16 cellular contexts compared by ENCODE assay signal in the genomic region with DNA sequence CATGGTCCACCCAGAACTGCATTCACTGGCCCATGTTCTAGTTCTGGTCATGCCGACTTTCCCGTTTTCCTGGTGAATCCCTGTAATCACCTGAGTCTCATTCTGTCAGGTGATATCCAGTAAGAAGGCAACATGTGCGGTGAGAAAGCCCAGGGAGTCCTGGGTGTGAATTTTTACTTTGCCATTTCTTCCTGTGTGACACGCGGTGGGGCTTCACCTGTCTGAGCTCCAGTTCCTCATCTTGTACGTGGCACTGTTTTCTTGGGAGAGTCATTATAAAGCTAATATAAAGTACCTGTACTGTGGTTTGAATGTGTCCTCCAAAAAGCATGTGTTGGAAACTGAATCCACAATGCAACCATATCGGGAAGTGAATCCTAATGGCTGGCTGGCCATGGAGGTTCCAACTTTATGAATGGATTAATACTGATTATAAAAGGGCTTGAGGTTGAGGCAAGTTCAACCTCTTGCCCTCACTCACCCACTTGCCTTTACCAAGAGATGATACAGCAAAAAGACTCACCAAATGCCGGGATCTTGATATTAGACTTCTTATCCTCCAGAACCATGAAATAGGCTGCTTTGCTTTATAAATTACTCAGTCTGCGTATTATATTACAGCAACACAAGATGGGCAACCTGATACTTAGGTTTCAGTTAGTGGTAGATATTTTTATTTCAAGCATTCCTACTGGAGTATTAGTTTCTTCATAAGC. TPM values are rescaled to one million over a fixed set of nuclear protein-coding genes. Genes with fewer than 3 reads are reported as not detected.
DNase-seq lines count a peak whose midpoint lies in the region; ATAC-seq and TF ChIP-seq lines count a peak whose summit lies in the region.
"Had no signal": no experiment of that assay in that cellular context is flagged by ENCODE, and none has a peak within 500 bp of the region (broad histone marks: within the 10 kb centered on the region; RNA-seq: fewer than 3 reads in every experiment).

No MANE protein-coding gene starts in this region.

- H3K9ac ChIP-seq in endodermal cell (ENCODE audit: extremely low read depth, low read length, poor library complexity, severe bottlenecking) = no peak overlapping the region

- H3K9me3 Mint-ChIP-seq in CD8-positive, alpha-beta T cell = no peaks in the 10 kb centered on the region
- no peaks in the 10 kb centered on the region for H3K9me3 Mint-ChIP-seq in activated T-helper 1 cell treated with anti-CD3 and anti-CD28 coated beads, Interleukin-12 subunit alpha, Interleukin-12 subunit beta, Interleukin-2, Interleukin-4 antibody, amounts not matched to agents 30 ng/mL and 10 ng/mL and 1 ng/mL, durations not matched to agents 14 hours and 24 hours and 36 hours
- peaks cover 8% of the 10 kb centered on the region for H3K9me3 Mint-ChIP-seq in endodermal cell
- H3K9me3 Mint-ChIP-seq: HFFc6 had no signal

- H3K9me3 ChIP-seq in CD8-positive, alpha-beta T cell (ENCODE audit: low read length) = no peaks in the 10 kb centered on the region
- no peaks in the 10 kb centered on the region for H3K9me3 ChIP-seq in ovary
- H3K9me3 ChIP-seq in endodermal cell (ENCODE audit: control insufficient read depth, low read length) = no peaks in the 10 kb centered on the region
- H3K9me3 ChIP-seq: right lobe of liver, testis had no signal

- peaks cover 49% of the 10 kb centered on the region for H3K36me3 Mint-ChIP-seq in CD8-positive, alpha-beta T cell
- peaks cover 48% of the 10 kb centered on the region for H3K36me3 Mint-ChIP-seq in activated T-helper 1 cell treated with anti-CD3 and anti-CD28 coated beads, Interleukin-12 subunit alpha, Interleukin-12 subunit beta, Interleukin-2, Interleukin-4 antibody, amounts not matched to agents 30 ng/mL and 10 ng/mL and 1 ng/mL, durations not matched to agents 14 hours and 24 hours and 36 hours (ENCODE audit: low read depth)
- peaks cover 28% of the 10 kb centered on the region for H3K36me3 Mint-ChIP-seq in endodermal cell (ENCODE audit: low read depth)

- peaks cover 61% of the 10 kb centered on the region for H3K4me1 ChIP-seq in CD8-positive, alpha-beta T cell (ENCODE audit: insufficient read depth, low read length)
- H3K4me1 ChIP-seq in ovary (ENCODE audit: insufficient read depth) = peaks cover 4% of the 10 kb centered on the region
- no peaks in the 10 kb centered on the region for H3K4me1 ChIP-seq in endodermal cell (ENCODE audit: control insufficient read depth, insufficient read depth, low read length)

- no peak overlapping the region for H3K27ac ChIP-seq in CD8-positive, alpha-beta T cell (ENCODE audit: low read depth, low read length)
- H3K27ac ChIP-seq in ovary (no peak overlapping the region), endodermal cell (ENCODE audit: low read depth, low read length) (no peak overlapping the region)
- H3K27ac ChIP-seq: testis had no signal

- H3K27me3 ChIP-seq in CD8-positive, alpha-beta T cell (ENCODE audit: insufficient read depth, low read length) = no peaks in the 10 kb centered on the region
- H3K27me3 ChIP-seq in ovary (no peaks in the 10 kb centered on the region), endodermal cell (ENCODE audit: control insufficient read depth, insufficient read depth, low read length, poor library complexity, severe bottlenecking) (no peaks in the 10 kb centered on the region)
- H3K27me3 ChIP-seq: right lobe of liver, testis had no signal

- H3K4me3 ChIP-seq in CD8-positive, alpha-beta T cell (ENCODE audit: low read depth, low read length) = peak overlapping the region; percentile 2
- H3K4me3 ChIP-seq in ovary (no peak overlapping the region), endodermal cell (ENCODE audit: low read length) (no peak overlapping the region)
- H3K4me3 ChIP-seq: right lobe of liver, testis had no signal

- peak; percentile 8 for TF ChIP-seq POLR2A in GM19193 (IDR thresholded peaks at IDR 0.05; ENCODE audit: extremely low read depth, insufficient read depth, insufficient read length)
- no peak for TF ChIP-seq POLR2A in ovary (IDR thresholded peaks at IDR 0.05)

- H3K36me3 ChIP-seq in CD8-positive, alpha-beta T cell (ENCODE audit: insufficient read depth, low read length) = peaks cover 32% of the 10 kb centered on the region
- H3K36me3 ChIP-seq in ovary (no peaks in the 10 kb centered on the region), endodermal cell (ENCODE audit: control insufficient read depth, insufficient read depth, low read length) (peaks cover 13% of the 10 kb centered on the region)

- CTCF ChIA-PET in CD8-positive, alpha-beta T cell (lab: Charles Lee) = interaction anchor here (0.9 to 5.9 kb wide), 13 partner anchors 10 to 228 kb away, joined by 3 to 129 read pairs (median 7); no protein-coding TSS in a partner anchor

- H3K4me1 Mint-ChIP-seq in CD8-positive, alpha-beta T cell (ENCODE audit: low read depth) = peaks cover 66% of the 10 kb centered on the region
- H3K4me1 Mint-ChIP-seq in activated T-helper 1 cell treated with anti-CD3 and anti-CD28 coated beads, Interleukin-12 subunit alpha, Interleukin-12 subunit beta, Interleukin-2, Interleukin-4 antibody, amounts not matched to agents 30 ng/mL and 10 ng/mL and 1 ng/mL, durations not matched to agents 14 hours and 24 hours and 36 hours (ENCODE audit: low read depth) = peaks cover 70% of the 10 kb centered on the region
- peaks cover 12% of the 10 kb centered on the region for H3K4me1 Mint-ChIP-seq in endodermal cell

- TF ChIP-seq CTCF in CD8-positive, alpha-beta T cell (IDR thresholded peaks at IDR 0.05) = no peak
- TF ChIP-seq CTCF in ovary (IDR thresholded peaks at IDR 0.05) (no peak), endodermal cell (conservative IDR thresholded peaks at IDR 0.05) (no peak)

- H3K27me3 Mint-ChIP-seq in CD8-positive, alpha-beta T cell (ENCODE audit: low read depth) = no peaks in the 10 kb centered on the region
- H3K27me3 Mint-ChIP-seq in activated T-helper 1 cell treated with anti-CD3 and anti-CD28 coated beads, Interleukin-12 subunit alpha, Interleukin-12 subunit beta, Interleukin-2, Interleukin-4 antibody, amounts not matched to agents 30 ng/mL and 10 ng/mL and 1 ng/mL, durations not matched to agents 14 hours and 24 hours and 36 hours (ENCODE audit: insufficient read depth) = no peaks in the 10 kb centered on the region
- no peaks in the 10 kb centered on the region for H3K27me3 Mint-ChIP-seq in endodermal cell (ENCODE audit: insufficient read depth)

- no peak for TF ChIP-seq EP300 in ovary (IDR thresholded peaks at IDR 0.05)

- 82 to 91% (median 91%) methylated on average over 9 of the region's 9 CpGs for WGBS in ovary, 3 donors
- WGBS in endodermal cell (ENCODE audit: insufficient coverage in 1 of 2, insufficient read length in 1 of 2), 2 experiments = 92% methylated on average over 5 to 9 of the region's 9 CpGs

- peak overlapping the region; percentile 79 for H3K27ac Mint-ChIP-seq in CD8-positive, alpha-beta T cell
- peak overlapping the region; percentile 64 for H3K27ac Mint-ChIP-seq in activated T-helper 1 cell treated with anti-CD3 and anti-CD28 coated beads, Interleukin-12 subunit alpha, Interleukin-12 subunit beta, Interleukin-2, Interleukin-4 antibody, amounts not matched to agents 30 ng/mL and 10 ng/mL and 1 ng/mL, durations not matched to agents 14 hours and 24 hours and 36 hours
- H3K27ac Mint-ChIP-seq in endodermal cell = no peak overlapping the region
- H3K27ac Mint-ChIP-seq: HFFc6 had no signal

- ATAC-seq in CD8-positive, alpha-beta T cell = no peak
- ATAC-seq: right lobe of liver had no signal

- intact Hi-C loops in CD8-positive, alpha-beta T cell (cut with DNase I, micrococcal nuclease) = loop anchor here (1.0 to 2.0 kb wide), 2 partner anchors 14 to 38 kb away; no protein-coding TSS in a partner anchor
- intact Hi-C loops in activated T-helper 1 cell treated with anti-CD3 and anti-CD28 coated beads, Interleukin-12 subunit alpha, Interleukin-12 subunit beta, Interleukin-2, Interleukin-4 antibody, amounts not matched to agents 30 ng/mL and 10 ng/mL and 1 ng/mL, durations not matched to agents 14 hours and 24 hours and 36 hours (cut with micrococcal nuclease) = no loop called here
- intact Hi-C loops in ovary (cut with DNase I) (loop anchor here in 1 of 4 donors (10.0 kb wide), 1 partner anchor 160 kb away; no protein-coding TSS in a partner anchor), posterior cingulate gyrus (cut with DNase I) (no loop called here)

- POLR2A ChIA-PET in CD8-positive, alpha-beta T cell (lab: Charles Lee) = interaction anchor here (0.7 to 8.2 kb wide), 18 partner anchors 9 to 223 kb away, joined by 3 to 359 read pairs (median 6); partner anchors contain the start of genes ABCF1, GNL1, MDC1 and MRPS18B

- peak in 2 of 7 experiments; percentile 42 to 44 for DNase-seq in CD8-positive, alpha-beta T cell
- no peak for DNase-seq in activated T-helper 1 cell treated with anti-CD3 and anti-CD28 coated beads, Interleukin-12 subunit alpha, Interleukin-12 subunit beta, Interleukin-2, Interleukin-4 antibody, amounts not matched to agents 30 ng/mL and 10 ng/mL and 1 ng/mL, durations not matched to agents 14 hours and 24 hours and 36 hours (ENCODE audit: low spot score)
- DNase-seq in myocyte (ENCODE audit: low read depth) = peak; percentile 38
- DNase-seq in ovary = no peak
- DNase-seq in endodermal cell = no peak
- no peak for DNase-seq in posterior cingulate gyrus
- DNase-seq in NOMO-1 treated with DMSO at 0.1 percent for 48 hours (lab: John Stamatoyannopoulos, UW; ENCODE audit: unreplicated experiment) = no peak
- DNase-seq: COR-L47, GDM1, HFFc6, islet precursor cell, NCI-H1436, NCI-H510A treated with DMSO at 0.1 percent for 48 hours, right lobe of liver, testis had no signal

- H3K4me3 Mint-ChIP-seq in CD8-positive, alpha-beta T cell = peak overlapping the region; percentile 99
- peak overlapping the region; percentile 68 for H3K4me3 Mint-ChIP-seq in activated T-helper 1 cell treated with anti-CD3 and anti-CD28 coated beads, Interleukin-12 subunit alpha, Interleukin-12 subunit beta, Interleukin-2, Interleukin-4 antibody, amounts not matched to agents 30 ng/mL and 10 ng/mL and 1 ng/mL, durations not matched to agents 14 hours and 24 hours and 36 hours
- H3K4me3 Mint-ChIP-seq in endodermal cell = no peak overlapping the region
- H3K4me3 Mint-ChIP-seq: HFFc6 had no signal

RNA-seq across cellular contexts. Expression of gene HLA-E, which starts 5.1 kb away (rescaled TPM):
- total RNA-seq in CD8-positive, alpha-beta T cell = 1,000 to 10,000 TPM; 1,266 to 1,281 TPM
- total RNA-seq in activated T-helper 1 cell treated with anti-CD3 and anti-CD28 coated beads, Interleukin-12 subunit alpha, Interleukin-12 subunit beta, Interleukin-2, Interleukin-4 antibody, amounts not matched to agents 30 ng/mL and 10 ng/mL and 1 ng/mL, durations not matched to agents 14 hours and 24 hours and 36 hours = 476 and 483 TPM in 2 replicates
- total RNA-seq in myocyte (87.4 and 91.7 TPM in 2 replicates), ovary (100 to 1,000 TPM; 181 to 322 (median 238) TPM), endodermal cell (10 to 100 TPM; 31.7 to 38.4 TPM)
- polyA plus RNA-seq in myocyte (2012) = 112 TPM
- 100 to 1,000 TPM; 332 to 614 TPM for polyA plus RNA-seq in ovary
- polyA plus RNA-seq in endodermal cell (2013, experiment 1 of 2) = 22.1 TPM
- polyA plus RNA-seq in endodermal cell (2013, experiment 2 of 2) = 24.1 TPM

Comparison
In these comparisons a context has a peak if more than half of its experiments do, and no peak if none do; other contexts are left out.
1. intact Hi-C loops: an anchor here in CD8-positive, alpha-beta T cell (1.0 to 2.0 kb wide); none called in activated T-helper 1 cell treated with anti-CD3 and anti-CD28 coated beads, Interleukin-12 subunit alpha, Interleukin-12 subunit beta, Interleukin-2, Interleukin-4 antibody, amounts not matched to agents 30 ng/mL and 10 ng/mL and 1 ng/mL, durations not matched to agents 14 hours and 24 hours and 36 hours and posterior cingulate gyrus.